7 cellular contexts compared by ENCODE assay signal in genomic region chr7:106802589-106802988, GRCh38.
"Had no signal": no experiment of that assay in that cellular context is flagged by ENCODE, and none has a peak within 500 bp of the region (broad histone marks: within the 10 kb centered on the region; RNA-seq: fewer than 3 reads in every experiment).

No MANE protein-coding gene starts in this region.

- H3K4me2 ChIP-seq: KMS-11 had no signal

- DNase-seq: IMR-90, KBM-7, KG1 had no signal

- H3K27ac ChIP-seq: HL-60, KMS-11 had no signal

- H3K9ac ChIP-seq: KMS-11 had no signal

- ATAC-seq: HepG2 had no signal

- FAIRE-seq: HepG2, HTR-8/SVneo had no signal
